8 cellular contexts compared by ENCODE assay signal in genomic region chr5:148482697-148483462, GRCh38.
DNase-seq lines count a peak whose midpoint lies in the region; ATAC-seq, FAIRE-seq and TF ChIP-seq lines count a peak whose summit lies in the region.

No MANE protein-coding gene starts in this region.

- peak; percentile 75 for ATAC-seq in body of pancreas

- H3K27me3 Mint-ChIP-seq in T-helper 2 cell treated with Interferon-gamma antibody and Interleukin-4, amounts not matched to agents 5 μg/mL and 100 μg/mL, for 36 hours (ENCODE audit: low read depth), result peaks cover 31% of the 10 kb centered on the region

- H3K4me3 ChIP-seq in body of pancreas (no peak overlapping the region), keratinocyte (ENCODE audit: control insufficient read depth in 2 of 3, extremely low read depth in 1 of 3, insufficient read depth in 2 of 3, low read depth in 1 of 3, low read length in 3 of 3) (no peak overlapping the region)

- no peaks in the 10 kb centered on the region for H3K79me2 ChIP-seq in keratinocyte (ENCODE audit: control insufficient read depth, insufficient read depth, low read length)

- no peak overlapping the region for H3K27ac Mint-ChIP-seq in T-helper 2 cell treated with Interferon-gamma antibody and Interleukin-4, amounts not matched to agents 5 μg/mL and 100 μg/mL, for 36 hours

- no peak overlapping the region for H3K4me3 Mint-ChIP-seq in T-helper 2 cell treated with Interferon-gamma antibody and Interleukin-4, amounts not matched to agents 5 μg/mL and 100 μg/mL, for 36 hours

- H2AFZ ChIP-seq in keratinocyte (ENCODE audit: control insufficient read depth, low read length), result no peak overlapping the region

- FAIRE-seq in keratinocyte (lab: Jason Lieb, UNC), result no peak

- TF ChIP-seq CTCF in GM20000 (IDR thresholded peaks at IDR 0.05; ENCODE audit: extremely low read depth, missing control alignments), result peak; percentile 82
- peak; percentile 64 to 89 (median 77) for TF ChIP-seq CTCF in body of pancreas (IDR thresholded peaks at IDR 0.05)
- peak; percentile 59 to 80 (median 70) for TF ChIP-seq CTCF in keratinocyte (optimal IDR thresholded peaks at IDR 0.05 in 1 of 3, IDR thresholded peaks at IDR 0.05 in 1 of 3, conservative IDR thresholded peaks at IDR 0.05 in 1 of 3; ENCODE audit: extremely low read depth in 1 of 3, insufficient read depth in 2 of 3, low read length in 3 of 3)

- DNase-seq in COLO668 (lab: John Stamatoyannopoulos, UW; ENCODE audit: unreplicated experiment), result peak; percentile 18
- peak; percentile 58 for DNase-seq in GM20000 (ENCODE audit: low spot score)
- peak; percentile 42 for DNase-seq in HPDE6-E6E7 (ENCODE audit: extremely low spot score)
- peak; percentile 34 for DNase-seq in T-helper 2 cell treated with Interferon-gamma antibody and Interleukin-4, amounts not matched to agents 5 μg/mL and 100 μg/mL, for 36 hours (ENCODE audit: low spot score)
- DNase-seq in body of pancreas, result peak; percentile 64 to 75 (median 70)
- DNase-seq in keratinocyte (ENCODE audit: low read depth, low spot score), result no peak
- DNase-seq in stimulated activated CD4-positive, alpha-beta T cell treated with anti-CD3 and anti-CD28 coated beads, TNF-alpha, amount 100 ng/mL, for 24 hours (ENCODE audit: low read depth in 3 of 3), result peak; percentile 23 to 50 (median 33)
- DNase-seq in cerebellum (ENCODE audit: low spot score), result no peak

- H3K4me1 ChIP-seq in body of pancreas (no peaks in the 10 kb centered on the region), keratinocyte (ENCODE audit: control insufficient read depth, extremely low read depth, insufficient read depth, low read length) (peaks cover 2% of the 10 kb centered on the region)

- H3K27me3 ChIP-seq in body of pancreas, result no peaks in the 10 kb centered on the region
- H3K27me3 ChIP-seq in keratinocyte (ENCODE audit: control insufficient read depth, extremely low read depth, insufficient read depth, low read length), result no peaks in the 10 kb centered on the region

- intact Hi-C loops in body of pancreas (cut with DNase I), result no loop called here

- H3K9me3 Mint-ChIP-seq in T-helper 2 cell treated with Interferon-gamma antibody and Interleukin-4, amounts not matched to agents 5 μg/mL and 100 μg/mL, for 36 hours, result no peaks in the 10 kb centered on the region

- H4K20me1 ChIP-seq in keratinocyte (ENCODE audit: control insufficient read depth, extremely low read depth, insufficient read depth, low read length), result no peaks in the 10 kb centered on the region

- H3K9me3 ChIP-seq in body of pancreas (no peaks in the 10 kb centered on the region), keratinocyte (ENCODE audit: control insufficient read depth, low read depth, low read length) (no peaks in the 10 kb centered on the region)

- H3K36me3 Mint-ChIP-seq in T-helper 2 cell treated with Interferon-gamma antibody and Interleukin-4, amounts not matched to agents 5 μg/mL and 100 μg/mL, for 36 hours (ENCODE audit: low read depth), result no peaks in the 10 kb centered on the region

- TF ChIP-seq POLR2A in body of pancreas (IDR thresholded peaks at IDR 0.05), result no peak

- H3K9me1 ChIP-seq in keratinocyte (ENCODE audit: control insufficient read depth, extremely low read depth, insufficient read depth, low read length), result no peaks in the 10 kb centered on the region

- H3K36me3 ChIP-seq in body of pancreas (replicated peaks in 1 of 2; ENCODE audit: insufficient read depth in 1 of 2, low read depth in 2 of 2) (no peaks in the 10 kb centered on the region), keratinocyte (ENCODE audit: control insufficient read depth in 2 of 2, extremely low read depth in 1 of 2, insufficient read depth in 2 of 2, low read length in 2 of 2) (no peaks in the 10 kb centered on the region)

- no peak overlapping the region for H3K9ac ChIP-seq in keratinocyte (ENCODE audit: control insufficient read depth, extremely low read depth, insufficient read depth, low read length)

- H3K4me1 Mint-ChIP-seq in T-helper 2 cell treated with Interferon-gamma antibody and Interleukin-4, amounts not matched to agents 5 μg/mL and 100 μg/mL, for 36 hours (ENCODE audit: low read depth), result no peaks in the 10 kb centered on the region

- H3K27ac ChIP-seq in body of pancreas (no peak overlapping the region), keratinocyte (ENCODE audit: control insufficient read depth, insufficient read depth, low read length) (no peak overlapping the region)

- dilution Hi-C loops in keratinocyte (cut with MboI; ENCODE audit: extremely low pct_ligation_motif_present, low sequenced_read_pairs), result no loop called here

- WGBS in body of pancreas, 2 donors, result 29 to 35% methylated on average over 20 to 22 of the region's 22 CpGs

- no peak overlapping the region for H3K4me2 ChIP-seq in keratinocyte (ENCODE audit: control insufficient read depth, extremely low read depth, insufficient read depth, low read depth, low read length)

Comparison
In these comparisons a context has a peak if more than half of its experiments do, and no peak if none do; other contexts are left out.
1. DNase-seq: peak in COLO668 (single experiment), GM20000 (single experiment), HPDE6-E6E7 (single experiment), T-helper 2 cell treated with Interferon-gamma antibody and Interleukin-4, amounts not matched to agents 5 μg/mL and 100 μg/mL, for 36 hours (single experiment), body of pancreas (4 of 4) and stimulated activated CD4-positive, alpha-beta T cell treated with anti-CD3 and anti-CD28 coated beads, TNF-alpha, amount 100 ng/mL, for 24 hours (3 of 3); none in keratinocyte (single experiment) and cerebellum (single experiment).
2. Peak in every context shown above with its lines, with median percentiles within 50 percentile points of each other: CTCF ChIP-seq.